ENCODE assay signal across 15 cellular contexts in genomic region chr1:115336741-115337140, GRCh38. TPM values are rescaled to one million over a fixed set of nuclear protein-coding genes. Genes with fewer than 3 reads are reported as not detected.
DNase-seq lines count a peak whose midpoint lies in the region; ATAC-seq and TF ChIP-seq lines count a peak whose summit lies in the region.
"Had no signal": no experiment of that assay in that cellular context is flagged by ENCODE, and none has a peak within 500 bp of the region (broad histone marks: within the 10 kb centered on the region; RNA-seq: fewer than 3 reads in every experiment).

No MANE protein-coding gene starts in this region.

- H3K4me3 ChIP-seq in AG04449 (ENCODE audit: low read depth, low read length) (peak overlapping the region; percentile 99), HFF-Myc (replicated peaks; ENCODE audit: low read depth, low read length) (peak overlapping the region; percentile 87), adipocyte (ENCODE audit: low read length) (peak overlapping the region; percentile 85), lower lobe of right lung (peak overlapping the region; percentile 51), Karpas-422 (ENCODE audit: low read length) (no peak overlapping the region)

- H3K9me3 ChIP-seq in adipocyte (ENCODE audit: control insufficient read depth, low read length) (no peaks in the 10 kb centered on the region), lower lobe of right lung (no peaks in the 10 kb centered on the region), Karpas-422 (ENCODE audit: low read length) (no peaks in the 10 kb centered on the region)
- H3K9me3 ChIP-seq: prostate gland had no signal

- no peaks in the 10 kb centered on the region for H3K9me2 ChIP-seq in Karpas-422 (replicated peaks; ENCODE audit: insufficient read depth, low read length)

- DNase-seq in AG04449 (ENCODE audit: low read depth, low spot score) (no peak), HFF-Myc (ENCODE audit: extremely low read depth, low read depth) (no peak), adipocyte (ENCODE audit: low read depth) (no peak), lower lobe of right lung (no peak), T-helper 1 cell (no peak), Karpas-422 (no peak)
- DNase-seq in effector CD8-positive, alpha-beta T cell (lab: John Stamatoyannopoulos, UW), result no peak
- DNase-seq: activated CD4-positive, alpha-beta T cell treated with anti-CD3 and anti-CD28 coated beads, Interleukin-2, amount 50 U/mL, for 48 hours; C1 segment of cervical spinal cord; midbrain; NCI-H2107; stimulated activated naive CD8-positive, alpha-beta T cell treated with anti-CD3 and anti-CD28 coated beads, Interleukin-15, Interleukin-2, amounts not matched to agents 100 U/mL and 50 U/mL, for 24 hours had no signal

- H3K4me2 ChIP-seq in Karpas-422 (ENCODE audit: low read depth, low read length, poor library complexity, severe bottlenecking), result no peak overlapping the region

- no peaks in the 10 kb centered on the region for H4K20me1 ChIP-seq in Karpas-422 (ENCODE audit: insufficient read depth, low read depth, low read length)

- no peaks in the 10 kb centered on the region for H3K79me2 ChIP-seq in Karpas-422 (ENCODE audit: low read length)

- POLR2A ChIA-PET in AG04449 (lab: Yijun Ruan, JAX), result interaction anchor here (0.9 to 2.8 kb wide), 5 partner anchors 14 to 258 kb away, joined by 3 to 11 read pairs (median 4); no protein-coding TSS in a partner anchor

- H3K9ac ChIP-seq in adipocyte (ENCODE audit: low read length), result peak overlapping the region; percentile 86
- no peak overlapping the region for H3K9ac ChIP-seq in Karpas-422 (ENCODE audit: low read length)

- H2AFZ ChIP-seq in Karpas-422 (ENCODE audit: low read length), result no peak overlapping the region

- H3K4me1 ChIP-seq in adipocyte (ENCODE audit: control insufficient read depth, insufficient read depth, low read length) (peaks cover 57% of the 10 kb centered on the region), lower lobe of right lung (peaks cover 15% of the 10 kb centered on the region), Karpas-422 (ENCODE audit: low read length) (no peaks in the 10 kb centered on the region)
- H3K4me1 ChIP-seq: prostate gland had no signal

- H3K27me3 ChIP-seq in adipocyte (replicated peaks; ENCODE audit: control insufficient read depth, insufficient read depth, low read length) (no peaks in the 10 kb centered on the region), lower lobe of right lung (ENCODE audit: low read depth) (peaks cover 28% of the 10 kb centered on the region), Karpas-422 (ENCODE audit: low read length) (no peaks in the 10 kb centered on the region)

- no peak overlapping the region for H3K27ac ChIP-seq in lower lobe of right lung
- H3K27ac ChIP-seq in Karpas-422 (ENCODE audit: low read length), result no peak overlapping the region
- H3K27ac ChIP-seq: prostate gland had no signal

- no peak for ATAC-seq in lower lobe of right lung
- no peak for ATAC-seq in GM21737 (IDR thresholded peaks at IDR 0.05; ENCODE audit: unreplicated experiment)
- ATAC-seq: stimulated activated naive CD8-positive, alpha-beta T cell treated with anti-CD3 and anti-CD28 coated beads, Interleukin-15, Interleukin-2, amounts not matched to agents 100 U/mL and 50 U/mL, for 24 hours had no signal

- TF ChIP-seq CTCF in AG04449 (IDR thresholded peaks at IDR 0.05; ENCODE audit: insufficient read depth, low read length, missing control alignments) (no peak), HFF-Myc (IDR thresholded peaks at IDR 0.05; ENCODE audit: low read depth, low read length, missing control alignments) (no peak), lower lobe of right lung (IDR thresholded peaks at IDR 0.05) (no peak)

- no peaks in the 10 kb centered on the region for H3K36me3 ChIP-seq in adipocyte (ENCODE audit: control insufficient read depth, insufficient read depth, low read length, severe bottlenecking)
- no peaks in the 10 kb centered on the region for H3K36me3 ChIP-seq in lower lobe of right lung
- H3K36me3 ChIP-seq in Karpas-422 (ENCODE audit: insufficient read depth, low read length), result no peaks in the 10 kb centered on the region
- H3K36me3 ChIP-seq: prostate gland had no signal

- intact Hi-C loops in lower lobe of right lung (cut with DNase I), result no loop called here

- CTCF ChIA-PET in AG04449 (lab: Yijun Ruan, JAX), result interaction anchor here (0.6 to 1.2 kb wide), 4 partner anchors 14 to 435 kb away, joined by 3 to 4 read pairs (median 3); no protein-coding TSS in a partner anchor

RNA-seq across cellular contexts. Expression of gene NGF, which starts 1.3 kb away (rescaled TPM):
- total RNA-seq in lower lobe of right lung, result 0.97 TPM
- not detected in 2 replicates for total RNA-seq in Karpas-422 (2014; rRNA removed; shearing (Covaris generic); ENCODE audit: low replicate concordance)
- total RNA-seq: G401 had no signal
